In genomic region chr5:52943285-52943684, GRCh38 we compare ENCODE assay signal across 11 cellular contexts. TPM values are rescaled to one million over a fixed set of nuclear protein-coding genes. Genes with fewer than 3 reads are reported as not detected.
DNase-seq lines count a peak whose midpoint lies in the region; ATAC-seq and TF ChIP-seq lines count a peak whose summit lies in the region.
"Had no signal": no experiment of that assay in that cellular context is flagged by ENCODE, and none has a peak within 500 bp of the region (broad histone marks: within the 10 kb centered on the region; RNA-seq: fewer than 3 reads in every experiment).

No MANE protein-coding gene starts in this region.

- TF ChIP-seq CTCF in HFFc6 (IDR thresholded peaks at IDR 0.05) = peak; percentile 49

- H3K27ac Mint-ChIP-seq in HFFc6 = no peak overlapping the region

- no peaks in the 10 kb centered on the region for H3K9me3 Mint-ChIP-seq in HFFc6

- peaks cover 1% of the 10 kb centered on the region; the same call in 1 of the 2 replicates for H3K36me3 Mint-ChIP-seq in HFFc6 (ENCODE audit: low read depth)

- no peak overlapping the region for H3K4me3 Mint-ChIP-seq in HFFc6

- peaks cover 43% of the 10 kb centered on the region for H3K4me1 Mint-ChIP-seq in HFFc6 (ENCODE audit: low read depth)

- no peak for DNase-seq in HFFc6
- DNase-seq in RKO (ENCODE audit: low spot score) = peak; percentile 44
- DNase-seq in lung microvascular endothelial cell (ENCODE audit: low read depth in 2 of 2) = peak; percentile 23 to 53
- DNase-seq in SKM-1 (lab: John Stamatoyannopoulos, UW; ENCODE audit: unreplicated experiment) = no peak
- DNase-seq in cortex of kidney (lab: John Stamatoyannopoulos, UW) = no peak
- DNase-seq: EL; midbrain; stimulated activated CD4-positive, alpha-beta T cell treated with anti-CD3 and anti-CD28 coated beads, Interleukin-12 subunit alpha, Interleukin-12 subunit beta, amount 100 ng/mL, for 4 hours had no signal

- peak; percentile 62 for ATAC-seq in GM18511 (IDR thresholded peaks at IDR 0.05; ENCODE audit: unreplicated experiment)
- ATAC-seq in HG02884 (IDR thresholded peaks at IDR 0.05; ENCODE audit: unreplicated experiment) = no peak
- ATAC-seq in HG02588 (IDR thresholded peaks at IDR 0.05; ENCODE audit: unreplicated experiment) = no peak

- H3K27me3 Mint-ChIP-seq in HFFc6 (ENCODE audit: insufficient read depth) = no peaks in the 10 kb centered on the region; the same call in 1 of the 2 replicates

RNA-seq across cellular contexts. Expression of gene ITGA2, which starts 45.9 kb away (rescaled TPM):
- 10 to 100 TPM; 42.9 to 76.6 (median 50.5) TPM for total RNA-seq in HFFc6 (2021; fragmentation: NEBNext Ultra II Directional; extraction: Animal tissue kit (Norgen Biotek cat#: 25700))
- total RNA-seq in lung microvascular endothelial cell = 24.8 and 54.3 TPM in 2 replicates

Comparison
In these comparisons a context has a peak if more than half of its experiments do, and no peak if none do; other contexts are left out.
1. DNase-seq: peak in RKO (single experiment) and lung microvascular endothelial cell (2 of 2); none in HFFc6 (single experiment), SKM-1 (single experiment) and cortex of kidney (single experiment).